ENCODE assay signal across 28 cellular contexts in genomic region chr22:47656806-47657205, GRCh38.
"Had no signal": no experiment of that assay in that cellular context is flagged by ENCODE, and none has a peak within 500 bp of the region (broad histone marks: within the 10 kb centered on the region; RNA-seq: fewer than 3 reads in every experiment).

No MANE protein-coding gene starts in this region.

- FAIRE-seq: colon, endometrium, endothelial cell of umbilical vein, frontal cortex had no signal

- H3K36me3 ChIP-seq: colonic mucosa, esophagus squamous epithelium, gastrocnemius medialis, gastroesophageal sphincter, heart left ventricle, heart right ventricle had no signal

- H3K4me3 ChIP-seq: colonic mucosa, coronary artery, dorsolateral prefrontal cortex, esophagus squamous epithelium, gastrocnemius medialis, gastroesophageal sphincter, heart left ventricle, heart right ventricle had no signal

- H3K4me3 Mint-ChIP-seq: dendritic cell treated with granulocyte-macrophage colony-stimulating factor and Interleukin-4, amounts not matched to agents 40 ng/mL and 50 ng/mL, for 4 days; effector memory CD8-positive, alpha-beta T cell; endodermal cell had no signal

- H3K27ac ChIP-seq: colonic mucosa, coronary artery, dorsolateral prefrontal cortex, epithelial cell of prostate, esophagus squamous epithelium, foreskin keratinocyte, gastrocnemius medialis, gastroesophageal sphincter, heart left ventricle, heart right ventricle had no signal

- H3K27me3 ChIP-seq: colonic mucosa, esophagus squamous epithelium, foreskin keratinocyte, gastrocnemius medialis had no signal

- ATAC-seq: effector memory CD8-positive, alpha-beta T cell; esophagus mucosa; foreskin keratinocyte; gastrocnemius medialis; gastroesophageal sphincter; heart left ventricle; heart right ventricle had no signal

- DNase-seq: colonic mucosa; cortex of kidney; dermis blood vessel endothelial cell; dorsolateral prefrontal cortex; effector CD4-positive, alpha-beta T cell; effector CD8-positive, alpha-beta T cell; effector memory CD4-positive, alpha-beta T cell; effector memory CD8-positive, alpha-beta T cell; endodermal cell; erythroblast; esophagus squamous epithelium; foreskin fibroblast; foreskin keratinocyte; foreskin melanocyte; gastrocnemius medialis; glutamatergic neuron; head of caudate nucleus; heart left ventricle; heart right ventricle had no signal

- H3K27me3 Mint-ChIP-seq: dendritic cell treated with granulocyte-macrophage colony-stimulating factor and Interleukin-4, amounts not matched to agents 40 ng/mL and 50 ng/mL, for 4 days had no signal

- H3K27ac Mint-ChIP-seq: dendritic cell treated with granulocyte-macrophage colony-stimulating factor and Interleukin-4, amounts not matched to agents 40 ng/mL and 50 ng/mL, for 4 days; effector memory CD8-positive, alpha-beta T cell; endodermal cell had no signal

- H3K9me3 ChIP-seq: colonic mucosa, esophagus squamous epithelium, gastrocnemius medialis, gastroesophageal sphincter, heart left ventricle, heart right ventricle had no signal

- H3K4me1 ChIP-seq: colonic mucosa, esophagus squamous epithelium, foreskin keratinocyte, gastrocnemius medialis, gastroesophageal sphincter, heart left ventricle, heart right ventricle had no signal
